ENCODE assay signal across 26 cellular contexts in genomic region chr3:170476291-170476690, GRCh38. TPM values are rescaled to one million over a fixed set of nuclear protein-coding genes. Genes with fewer than 3 reads are reported as not detected.
A peak's percentile ranks its signal among the peaks of the same experiment; 100 is the strongest.
DNase-seq lines count a peak whose midpoint lies in the region; ATAC-seq and TF ChIP-seq lines count a peak whose summit lies in the region.
"Had no signal": no experiment of that assay in that cellular context is flagged by ENCODE, and none has a peak within 500 bp of the region (broad histone marks: within the 10 kb centered on the region; RNA-seq: fewer than 3 reads in every experiment).

No MANE protein-coding gene starts in this region.

- no peaks in the 10 kb centered on the region for H3K9me3 ChIP-seq in suprapubic skin
- H3K9me3 ChIP-seq: body of pancreas, heart left ventricle had no signal

- H3K36me3 Mint-ChIP-seq in GM23338 (ENCODE audit: low read depth) = no peaks in the 10 kb centered on the region
- H3K36me3 Mint-ChIP-seq: activated CD4-positive, alpha-beta memory T cell treated with anti-CD3 and anti-CD28 coated beads for 36 hours; activated naive CD4-positive, alpha-beta T cell treated with anti-CD3 and anti-CD28 coated beads, Interleukin-2, amount 10 ng/mL, durations not matched to agents 7 days and 5 days; CD4-positive, alpha-beta memory T cell had no signal

- H3K9me2 ChIP-seq in GM23338 (ENCODE audit: insufficient read depth) = no peaks in the 10 kb centered on the region

- H3K36me3 ChIP-seq in GM23338 (ENCODE audit: insufficient read depth) (no peaks in the 10 kb centered on the region), suprapubic skin (no peaks in the 10 kb centered on the region)
- H3K36me3 ChIP-seq: heart left ventricle had no signal

- H3K4me3 Mint-ChIP-seq in GM23338 = no peak overlapping the region
- H3K4me3 Mint-ChIP-seq: activated CD4-positive, alpha-beta memory T cell treated with anti-CD3 and anti-CD28 coated beads for 36 hours; activated naive CD4-positive, alpha-beta T cell treated with anti-CD3 and anti-CD28 coated beads, Interleukin-2, amount 10 ng/mL, durations not matched to agents 7 days and 5 days; CD4-positive, alpha-beta memory T cell; dendritic cell treated with granulocyte-macrophage colony-stimulating factor and Interleukin-4, amounts not matched to agents 40 ng/mL and 50 ng/mL, for 4 days; H9 had no signal

- peaks cover 14% of the 10 kb centered on the region; the same call in 2 of the 3 replicates for H3K4me1 Mint-ChIP-seq in GM23338
- H3K4me1 Mint-ChIP-seq: activated naive CD4-positive, alpha-beta T cell treated with anti-CD3 and anti-CD28 coated beads, Interleukin-2, amount 10 ng/mL, durations not matched to agents 7 days and 5 days; CD4-positive, alpha-beta memory T cell had no signal

- 73% methylated on average over 6 of the region's 6 CpGs for WGBS in suprapubic skin

- peak overlapping the region; percentile 25; the same call in 1 of the 2 replicates for H2AFZ ChIP-seq in GM23338

- H3K9me3 Mint-ChIP-seq in GM23338 = no peaks in the 10 kb centered on the region
- H3K9me3 Mint-ChIP-seq: activated CD4-positive, alpha-beta memory T cell treated with anti-CD3 and anti-CD28 coated beads for 36 hours; activated naive CD4-positive, alpha-beta T cell treated with anti-CD3 and anti-CD28 coated beads, Interleukin-2, amount 10 ng/mL, durations not matched to agents 7 days and 5 days; CD4-positive, alpha-beta memory T cell; dendritic cell treated with granulocyte-macrophage colony-stimulating factor and Interleukin-4, amounts not matched to agents 40 ng/mL and 50 ng/mL, for 4 days; H9 had no signal

- DNase-seq in GM23338 (ENCODE audit: low spot score) = no peak
- DNase-seq in epithelial cell of esophagus (ENCODE audit: low read depth) = peak; percentile 11
- peak; percentile 72 for DNase-seq in pons (ENCODE audit: low spot score)
- DNase-seq in suprapubic skin (ENCODE audit: low spot score in 2 of 2) = no peak
- no peak for DNase-seq in NCI-H1436 treated with DMSO at 0.1 percent for 48 hours (lab: John Stamatoyannopoulos, UW)
- DNase-seq in NCI-H1417 (lab: John Stamatoyannopoulos, UW) = no peak
- DNase-seq: activated CD4-positive, alpha-beta memory T cell treated with anti-CD3 and anti-CD28 coated beads for 36 hours; activated naive CD4-positive, alpha-beta T cell treated with anti-CD3 and anti-CD28 coated beads, Interleukin-2, amount 10 ng/mL, durations not matched to agents 7 days and 5 days; activated T-cell treated with anti-CD3 and anti-CD28 coated beads, Interleukin-2, amount 50 U/mL, for 1 hour; body of pancreas; CD4-positive, alpha-beta memory T cell; DMS79; H9; heart left ventricle; islet precursor cell; mesenchymal stem cell; NCI-H2081; NCI-H510A; SHP77; stimulated activated naive CD4-positive, alpha-beta T cell; T-helper 1 cell had no signal

- TF ChIP-seq EP300 in suprapubic skin (IDR thresholded peaks at IDR 0.05) = no peak

- TF ChIP-seq POLR2A in suprapubic skin (IDR thresholded peaks at IDR 0.05) = no peak

- H3K4me3 ChIP-seq in GM23338 (no peak overlapping the region), epithelial cell of esophagus (ENCODE audit: low read length) (no peak overlapping the region), suprapubic skin (no peak overlapping the region)
- H3K4me3 ChIP-seq: body of pancreas, heart left ventricle had no signal

- no peak overlapping the region for H3K4me2 ChIP-seq in GM23338

- H3K4me1 ChIP-seq in GM23338 (ENCODE audit: insufficient read depth) = no peaks in the 10 kb centered on the region; the same call in 1 of the 2 replicates
- H3K4me1 ChIP-seq in suprapubic skin = no peaks in the 10 kb centered on the region
- H3K4me1 ChIP-seq: body of pancreas, heart left ventricle had no signal

- H3K27ac ChIP-seq in GM23338 (ENCODE audit: low read depth) = no peak overlapping the region
- no peak overlapping the region for H3K27ac ChIP-seq in suprapubic skin
- H3K27ac ChIP-seq: body of pancreas, heart left ventricle had no signal

- ATAC-seq in GM23338 (peak; percentile 73), SK-N-SH treated with all-trans-retinoic acid at 6 μM for 48 hours (peak; percentile 52), HG03378 (IDR thresholded peaks at IDR 0.05; ENCODE audit: unreplicated experiment) (no peak)
- ATAC-seq: body of pancreas, esophagus mucosa, HepG2 had no signal

- TF ChIP-seq CTCF in GM23338 (conservative IDR thresholded peaks at IDR 0.05; ENCODE audit: low read depth in 2 of 2) (no peak), epithelial cell of esophagus (IDR thresholded peaks at IDR 0.05; ENCODE audit: insufficient read depth, low read depth, low read length, missing control alignments) (no peak), suprapubic skin (IDR thresholded peaks at IDR 0.05) (no peak)

- no peaks in the 10 kb centered on the region for H4K20me1 ChIP-seq in GM23338 (replicated peaks; ENCODE audit: insufficient read depth)

- H3K79me2 ChIP-seq in GM23338 (replicated peaks; ENCODE audit: insufficient read depth) = no peaks in the 10 kb centered on the region

- H3K27ac Mint-ChIP-seq in GM23338 = no peak overlapping the region
- H3K27ac Mint-ChIP-seq: activated CD4-positive, alpha-beta memory T cell treated with anti-CD3 and anti-CD28 coated beads for 36 hours; activated naive CD4-positive, alpha-beta T cell treated with anti-CD3 and anti-CD28 coated beads, Interleukin-2, amount 10 ng/mL, durations not matched to agents 7 days and 5 days; CD4-positive, alpha-beta memory T cell; dendritic cell treated with granulocyte-macrophage colony-stimulating factor and Interleukin-4, amounts not matched to agents 40 ng/mL and 50 ng/mL, for 4 days; H9 had no signal

- no peaks in the 10 kb centered on the region for H3K27me3 Mint-ChIP-seq in GM23338 (ENCODE audit: insufficient read depth, low read depth, poor library complexity)

- H3F3A ChIP-seq in GM23338 (replicated peaks; ENCODE audit: low read depth) = no peaks in the 10 kb centered on the region

- H3K27me3 ChIP-seq in GM23338 (ENCODE audit: insufficient read depth) (no peaks in the 10 kb centered on the region), suprapubic skin (no peaks in the 10 kb centered on the region)
- H3K27me3 ChIP-seq: body of pancreas, heart left ventricle had no signal

TF ChIP-seq in GM23338, 12 proteins besides CTCF, POLR2A, EP300 and RAD21 (continues in another document):
- TF ChIP-seq REST (IDR thresholded peaks at IDR 0.05; ENCODE audit: unreplicated experiment) = no peak

TF ChIP-seq in SK-N-SH treated with all-trans-retinoic acid at 6 μM for 48 hours, 23 proteins besides CTCF, POLR2A, EP300 and RAD21:
- TF ChIP-seq BACH2 (CRISPR knock-in tag; IDR thresholded peaks at IDR 0.05; ENCODE audit: borderline replicate concordance) = no peak
- TF ChIP-seq ZNF70 (CRISPR knock-in tag; IDR thresholded peaks at IDR 0.05) = no peak
- no peak for TF ChIP-seq ZC3H10 (CRISPR knock-in tag; IDR thresholded peaks at IDR 0.05)
- TF ChIP-seq CSRNP3 (CRISPR knock-in tag; IDR thresholded peaks at IDR 0.05) = no peak
- no peak for TF ChIP-seq PATZ1 (CRISPR knock-in tag; IDR thresholded peaks at IDR 0.05; ENCODE audit: borderline replicate concordance)
- TF ChIP-seq SNAI2 (CRISPR knock-in tag; IDR thresholded peaks at IDR 0.05) = 0 out of 2 replicates have a peak, but pooled peaks have one; percentile 36

RNA-seq across cellular contexts. Expression of gene CLDN11, which starts 57.6 kb away (rescaled TPM):
- 8.1 and 8.3 TPM in 2 replicates for total RNA-seq in GM23338 (2014; rRNA removed; shearing (Covaris generic))
- 5.2 and 6.8 TPM in 2 replicates for polyA plus RNA-seq in GM23338 (2016; fragmentation: Nextera tagmentation; extraction: Ambion mirVana)
- 1 to 10 TPM; 2.1 to 6.4 (median 3.6) TPM for total RNA-seq in suprapubic skin
- total RNA-seq: activated CD4-positive, alpha-beta memory T cell treated with anti-CD3 and anti-CD28 coated beads for 36 hours had no signal
- polyA plus RNA-seq: CD4-positive, alpha-beta memory T cell had no signal

Comparison
In these comparisons a context has a peak if more than half of its experiments do, and no peak if none do; other contexts are left out.
1. DNase-seq: peak in epithelial cell of esophagus (single experiment) and pons (single experiment); none in GM23338 (single experiment), suprapubic skin (0 of 2), NCI-H1436 treated with DMSO at 0.1 percent for 48 hours (single experiment) and NCI-H1417 (0 of 3).